9 cellular contexts compared by ENCODE assay signal in the genomic region with DNA sequence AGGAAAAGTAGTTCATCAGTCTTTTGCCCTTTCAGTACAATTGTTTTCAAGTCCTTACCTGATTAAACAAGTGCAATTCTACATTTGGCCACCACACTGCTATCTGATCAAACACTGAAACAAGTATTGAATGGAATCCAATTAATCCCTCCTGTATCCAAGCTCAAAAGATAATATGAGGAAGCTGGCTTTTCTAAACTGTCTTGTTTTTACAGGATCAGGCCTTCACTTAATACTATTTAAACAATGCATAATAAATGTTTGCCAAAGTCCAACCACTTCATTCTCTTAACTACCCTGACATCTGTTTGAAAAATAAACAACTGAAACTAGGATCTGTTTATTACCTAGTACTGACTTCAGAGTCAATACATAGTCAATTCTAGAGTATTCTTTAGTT.
A peak's percentile ranks its signal among the peaks of the same experiment; 100 is the strongest.
DNase-seq lines count a peak whose midpoint lies in the region; ATAC-seq and TF ChIP-seq lines count a peak whose summit lies in the region.
"Had no signal": no experiment of that assay in that cellular context is flagged by ENCODE, and none has a peak within 500 bp of the region (broad histone marks: within the 10 kb centered on the region; RNA-seq: fewer than 3 reads in every experiment).

No MANE protein-coding gene starts in this region.

- no peak overlapping the region for H3K4me3 ChIP-seq in cardiac fibroblast (replicated peaks in 1 of 2; ENCODE audit: low read depth in 2 of 2, low read length in 2 of 2)
- H3K4me3 ChIP-seq in mesendoderm (ENCODE audit: low read length) = no peak overlapping the region

- no peak overlapping the region for H3K56ac ChIP-seq in mesendoderm (ENCODE audit: low read length)

- H3K36me3 ChIP-seq in mesendoderm (ENCODE audit: control insufficient read depth, insufficient read depth, low read length) = no peaks in the 10 kb centered on the region

- no peak overlapping the region for H4K5ac ChIP-seq in mesendoderm (ENCODE audit: low read length)

- no peak overlapping the region for H3K4me2 ChIP-seq in mesendoderm (ENCODE audit: low read length)

- no peak overlapping the region for H3K23ac ChIP-seq in mesendoderm (ENCODE audit: low read length)

- no peak overlapping the region for H2AK5ac ChIP-seq in mesendoderm (ENCODE audit: low read length)

- DNase-seq in DMS153 (lab: John Stamatoyannopoulos, UW) (peak; percentile 97), NCI-H146 treated with DMSO at 0.1 percent for 48 hours (lab: John Stamatoyannopoulos, UW; ENCODE audit: unreplicated experiment) (peak; percentile 96), cardiac fibroblast (ENCODE audit: low read depth in 2 of 2) (peak; percentile 14 to 35), mesendoderm (peak; percentile 31), NCI-H2227 (lab: John Stamatoyannopoulos, UW; ENCODE audit: unreplicated experiment) (no peak), NOMO-1 (lab: John Stamatoyannopoulos, UW; ENCODE audit: unreplicated experiment in 2 of 2) (no peak)
- DNase-seq in activated CD4-positive, alpha-beta T cell treated with anti-CD3 and anti-CD28 coated beads for 48 hours = no peak
- DNase-seq: activated CD4-positive, alpha-beta T cell treated with anti-CD3 and anti-CD28 coated beads, Interleukin-2, amount 50 U/mL, for 48 hours had no signal

- no peak overlapping the region for H4K8ac ChIP-seq in mesendoderm (ENCODE audit: low read depth, low read length)

- no peaks in the 10 kb centered on the region for H3K4me1 ChIP-seq in mesendoderm (ENCODE audit: control insufficient read depth, low read depth, low read length)

- ATAC-seq in HG02938 (IDR thresholded peaks at IDR 0.05; ENCODE audit: unreplicated experiment) = no peak

- no peak overlapping the region for H2BK120ac ChIP-seq in mesendoderm (ENCODE audit: low read depth, low read length)

- H3K79me1 ChIP-seq in mesendoderm (ENCODE audit: low read length) = peaks cover 2% of the 10 kb centered on the region

- no peak overlapping the region for H3K4ac ChIP-seq in mesendoderm (ENCODE audit: low read depth, low read length)

- no peaks in the 10 kb centered on the region for H3K79me2 ChIP-seq in mesendoderm (ENCODE audit: control insufficient read depth, insufficient read depth, low read length)

- H3K9ac ChIP-seq in mesendoderm (ENCODE audit: low read length) = no peak overlapping the region

- H3K18ac ChIP-seq in mesendoderm (ENCODE audit: low read length) = no peak overlapping the region

- H3K27ac ChIP-seq in mesendoderm (ENCODE audit: low read depth, low read length) = no peak overlapping the region

- no peaks in the 10 kb centered on the region for H3K27me3 ChIP-seq in mesendoderm (ENCODE audit: insufficient read depth, low read length, poor library complexity)

- H2BK5ac ChIP-seq in mesendoderm (ENCODE audit: low read length) = no peak overlapping the region

- TF ChIP-seq CTCF in cardiac fibroblast (IDR thresholded peaks at IDR 0.05; ENCODE audit: low read depth, low read length) = peak; percentile 36

- no peak overlapping the region for H2BK15ac ChIP-seq in mesendoderm (replicated peaks; ENCODE audit: low read depth)

Comparison
In these comparisons a context has a peak if more than half of its experiments do, and no peak if none do; other contexts are left out.
1. DNase-seq: peak in DMS153 (single experiment), NCI-H146 treated with DMSO at 0.1 percent for 48 hours (single experiment), cardiac fibroblast (2 of 2) and mesendoderm (single experiment); none in activated CD4-positive, alpha-beta T cell treated with anti-CD3 and anti-CD28 coated beads for 48 hours (single experiment), NCI-H2227 (single experiment) and NOMO-1 (0 of 2).